Comparison of ENCODE assay signal across 19 cellular contexts in the genomic region with DNA sequence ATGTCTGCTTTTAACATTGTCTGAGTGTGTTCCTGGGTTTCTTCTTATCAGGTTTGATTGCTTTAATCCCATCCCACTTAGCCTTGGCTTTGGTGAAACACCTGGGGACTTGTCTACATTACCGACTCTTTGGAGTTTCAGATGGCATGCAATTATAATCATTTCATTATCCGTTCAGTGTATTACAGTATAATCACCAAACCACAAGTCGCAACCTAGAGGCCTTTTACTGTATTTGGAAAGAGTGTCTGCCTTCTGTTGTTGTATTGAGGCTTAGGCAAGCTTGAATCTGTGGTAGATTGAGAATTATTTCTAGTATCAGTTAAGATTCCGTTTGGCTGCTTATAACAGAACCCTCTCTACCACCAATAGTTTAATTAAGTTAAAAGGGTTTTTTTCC.
DNase-seq lines count a peak whose midpoint lies in the region; ATAC-seq and TF ChIP-seq lines count a peak whose summit lies in the region.
"Had no signal": no experiment of that assay in that cellular context is flagged by ENCODE, and none has a peak within 500 bp of the region (broad histone marks: within the 10 kb centered on the region; RNA-seq: fewer than 3 reads in every experiment).

No MANE protein-coding gene starts in this region.

- DNase-seq in NCI-H2081 treated with DMSO at 0.1 percent for 48 hours (lab: John Stamatoyannopoulos, UW) = peak; percentile 27
- DNase-seq in body of pancreas = no peak
- no peak for DNase-seq in stimulated activated CD4-positive, alpha-beta T cell treated with anti-CD3 and anti-CD28 coated beads, Interleukin-15, amount 100 ng/mL, for 24 hours
- DNase-seq in SHP77 (lab: John Stamatoyannopoulos, UW) = no peak
- no peak for DNase-seq in amniotic stem cell (lab: John Stamatoyannopoulos, UW)
- DNase-seq: activated naive CD4-positive, alpha-beta T cell treated with anti-CD3 and anti-CD28 coated beads for 36 hours; erythroblast; head of caudate nucleus; kidney; NCI-H1694; NCI-H526 treated with DMSO at 0.1 percent for 48 hours; stimulated activated CD4-positive, alpha-beta T cell treated with anti-CD3 and anti-CD28 coated beads, Interleukin-12 subunit alpha, Interleukin-12 subunit beta, amount 100 ng/mL, for 4 hours; stimulated activated naive CD4-positive, alpha-beta T cell; trophoblast cell had no signal

- H3K4me3 ChIP-seq in HEK293 (ENCODE audit: low read depth, low read length) = no peak overlapping the region
- H3K4me3 ChIP-seq in body of pancreas = no peak overlapping the region
- H3K4me3 ChIP-seq: BLaER1 treated with 17β-estradiol and CSF1 and Interleukin-3, amounts not matched to agents 10 nM and 100 nM had no signal

- no peak overlapping the region for H3K4me3 Mint-ChIP-seq in nephron
- H3K4me3 Mint-ChIP-seq: activated naive CD4-positive, alpha-beta T cell treated with anti-CD3 and anti-CD28 coated beads for 36 hours; natural killer cell treated with Interleukin-12 subunit alpha and Interleukin-12 subunit beta and Interleukin-15 and Interleukin-18, amount 100 ng/mL, for 72 hours had no signal

- H3K4me1 ChIP-seq in HEK293 (ENCODE audit: control insufficient read depth, insufficient read depth, low read length) (no peaks in the 10 kb centered on the region), body of pancreas (peaks cover 31% of the 10 kb centered on the region)
- H3K4me1 ChIP-seq: BLaER1 treated with 17β-estradiol and CSF1 and Interleukin-3, amounts not matched to agents 10 nM and 100 nM had no signal

- ATAC-seq in body of pancreas (peak; percentile 27), HG03378 (IDR thresholded peaks at IDR 0.05; ENCODE audit: unreplicated experiment) (no peak)
- ATAC-seq: natural killer cell treated with Interleukin-12 subunit alpha and Interleukin-12 subunit beta and Interleukin-15 and Interleukin-18, amount 100 ng/mL, for 72 hours had no signal

- H3K36me3 Mint-ChIP-seq in nephron (ENCODE audit: low read depth) = peaks cover 13% of the 10 kb centered on the region
- H3K36me3 Mint-ChIP-seq: natural killer cell treated with Interleukin-12 subunit alpha and Interleukin-12 subunit beta and Interleukin-15 and Interleukin-18, amount 100 ng/mL, for 72 hours had no signal

- H3K27ac ChIP-seq in HEK293 (ENCODE audit: extremely low read depth, low read depth, low read length) = no peak overlapping the region
- peak overlapping the region; percentile 50 to 65 (median 54) for H3K27ac ChIP-seq in body of pancreas
- H3K27ac ChIP-seq: BLaER1 treated with 17β-estradiol and CSF1 and Interleukin-3, amounts not matched to agents 10 nM and 100 nM had no signal

- TF ChIP-seq CTCF in HEK293 (tag by site-specific recombination; IDR thresholded peaks at IDR 0.05) = no peak
- TF ChIP-seq CTCF in body of pancreas (IDR thresholded peaks at IDR 0.05) = no peak
- TF ChIP-seq CTCF in nephron (IDR thresholded peaks at IDR 0.05; ENCODE audit: unreplicated experiment in 3 of 3) = no peak

- no peaks in the 10 kb centered on the region for H3K27me3 ChIP-seq in body of pancreas
- H3K27me3 ChIP-seq: BLaER1 treated with 17β-estradiol and CSF1 and Interleukin-3, amounts not matched to agents 10 nM and 100 nM had no signal

- peaks cover 3% of the 10 kb centered on the region for H3K27me3 Mint-ChIP-seq in nephron (ENCODE audit: low read depth)
- H3K27me3 Mint-ChIP-seq: natural killer cell treated with Interleukin-12 subunit alpha and Interleukin-12 subunit beta and Interleukin-15 and Interleukin-18, amount 100 ng/mL, for 72 hours had no signal

- peaks cover 44% of the 10 kb centered on the region for H3K4me1 Mint-ChIP-seq in nephron

- no peaks in the 10 kb centered on the region for H3K9me3 ChIP-seq in HEK293 (ENCODE audit: control insufficient read depth, insufficient read depth, low read depth, low read length)
- H3K9me3 ChIP-seq in body of pancreas = no peaks in the 10 kb centered on the region
- H3K9me3 ChIP-seq: BLaER1 treated with 17β-estradiol and CSF1 and Interleukin-3, amounts not matched to agents 10 nM and 100 nM had no signal

- POLR2A ChIA-PET in HEK293 (lab: Yijun Ruan, JAX) = no interaction called here

- no peaks in the 10 kb centered on the region for H3K36me3 ChIP-seq in HEK293 (ENCODE audit: control insufficient read depth in 2 of 2, insufficient read depth in 1 of 2, low read length in 2 of 2)
- H3K36me3 ChIP-seq in body of pancreas (replicated peaks in 1 of 2; ENCODE audit: insufficient read depth in 1 of 2, low read depth in 2 of 2) = no peaks in the 10 kb centered on the region

- 37% methylated on average over 4 of the region's 4 CpGs for WGBS in body of pancreas, 2 donors

- CTCF ChIA-PET in HEK293 (lab: Yijun Ruan, JAX) = interaction anchor here (1.5 kb wide), 1 partner anchor 28 kb away, joined by 3 read pairs; no protein-coding TSS in a partner anchor

- H3K9me3 Mint-ChIP-seq in nephron = no peaks in the 10 kb centered on the region
- H3K9me3 Mint-ChIP-seq: activated naive CD4-positive, alpha-beta T cell treated with anti-CD3 and anti-CD28 coated beads for 36 hours; natural killer cell treated with Interleukin-12 subunit alpha and Interleukin-12 subunit beta and Interleukin-15 and Interleukin-18, amount 100 ng/mL, for 72 hours had no signal

- intact Hi-C loops in body of pancreas (cut with DNase I) = no loop called here

- TF ChIP-seq POLR2A in body of pancreas (IDR thresholded peaks at IDR 0.05) = no peak

- H3K27ac Mint-ChIP-seq in nephron = peak overlapping the region in 2 of 3 experiments; percentile 86 to 90
- H3K27ac Mint-ChIP-seq: activated naive CD4-positive, alpha-beta T cell treated with anti-CD3 and anti-CD28 coated beads for 36 hours; natural killer cell treated with Interleukin-12 subunit alpha and Interleukin-12 subunit beta and Interleukin-15 and Interleukin-18, amount 100 ng/mL, for 72 hours had no signal

TF ChIP-seq in HEK293, 187 proteins besides CTCF, POLR2A, EP300 and RAD21:
- TF ChIP-seq SP7 (tag by site-specific recombination; IDR thresholded peaks at IDR 0.05) (peak; percentile 52; the same call in 1 of the 2 replicates), ZNF747 (tag by site-specific recombination; IDR thresholded peaks at IDR 0.05) (no peak), ZNF23 (tag by site-specific recombination; IDR thresholded peaks at IDR 0.05; ENCODE audit: borderline replicate concordance) (no peak), ZBTB44 (tag by site-specific recombination; IDR thresholded peaks at IDR 0.05) (0 out of 2 replicates have a peak, but pooled peaks have one; percentile 48)
